Comparison of ENCODE assay signal across 8 cellular contexts in the genomic region with DNA sequence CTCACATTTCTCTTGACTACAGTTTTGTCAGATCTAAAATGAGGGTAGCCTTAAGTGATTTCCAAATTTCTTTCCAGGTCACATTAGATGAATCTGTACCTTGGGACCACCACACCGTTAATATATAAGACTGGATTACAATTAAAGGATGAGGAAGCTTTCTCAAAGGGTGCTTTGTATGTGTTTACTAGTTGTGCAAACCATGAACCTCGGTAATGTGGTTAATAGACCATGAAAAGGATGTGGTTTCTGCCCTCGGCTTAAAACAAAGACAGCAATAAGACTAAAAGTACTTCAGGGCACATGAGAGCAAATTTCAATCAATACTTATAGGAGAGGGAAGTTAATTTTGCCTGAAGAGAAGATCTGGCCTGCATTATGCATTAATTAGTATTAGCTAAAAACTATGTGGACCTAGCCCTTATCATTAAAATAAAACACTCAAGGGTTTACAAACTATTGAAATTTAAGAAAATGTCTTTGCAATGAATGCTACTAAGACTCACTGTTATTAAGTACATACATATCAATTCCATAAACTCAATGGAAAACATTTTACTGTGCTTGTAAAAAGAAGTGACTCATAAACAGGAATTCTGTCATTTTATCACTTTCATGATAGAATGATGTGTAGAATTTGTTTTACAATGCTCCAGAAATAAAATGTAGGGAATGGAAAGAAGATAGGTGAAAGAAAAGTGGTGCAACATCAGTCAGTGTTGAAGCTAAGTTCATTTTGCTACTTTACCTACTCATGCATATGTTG. TPM values are rescaled to one million over a fixed set of nuclear protein-coding genes. Genes with fewer than 3 reads are reported as not detected.
DNase-seq lines count a peak whose midpoint lies in the region; ATAC-seq and TF ChIP-seq lines count a peak whose summit lies in the region.

No MANE protein-coding gene starts in this region.

- TF ChIP-seq POLR2A in esophagus squamous epithelium (IDR thresholded peaks at IDR 0.05) (no peak), tibial nerve (IDR thresholded peaks at IDR 0.05) (no peak)

- intact Hi-C loops in esophagus squamous epithelium (cut with DNase I), result no loop called here
- intact Hi-C loops in posterior cingulate gyrus (cut with DNase I), result no loop called here

- no peaks in the 10 kb centered on the region for H3K9me3 ChIP-seq in BE2C
- H3K9me3 ChIP-seq in esophagus squamous epithelium, result no peaks in the 10 kb centered on the region
- H3K9me3 ChIP-seq in tibial nerve, result no peaks in the 10 kb centered on the region

- TF ChIP-seq CTCF in BE2C (IDR thresholded peaks at IDR 0.05; ENCODE audit: low read depth, low read length), result no peak
- no peak for TF ChIP-seq CTCF in esophagus squamous epithelium (IDR thresholded peaks at IDR 0.05)
- TF ChIP-seq CTCF in tibial nerve (IDR thresholded peaks at IDR 0.05), result no peak

- H3K27ac ChIP-seq in esophagus squamous epithelium (peak overlapping the region; percentile 96 to 99 (median 98)), tibial nerve (peak overlapping the region; percentile 96 to 99 (median 98))

- H3K36me3 ChIP-seq in BE2C (no peaks in the 10 kb centered on the region), esophagus squamous epithelium (no peaks in the 10 kb centered on the region), tibial nerve (no peaks in the 10 kb centered on the region)

- TF ChIP-seq EP300 in tibial nerve (IDR thresholded peaks at IDR 0.05), result no peak

- WGBS in esophagus squamous epithelium, 2 donors, result 37 to 42% methylated on average over 3 of the region's 3 CpGs
- 32 to 36% methylated on average over 3 of the region's 3 CpGs for WGBS in tibial nerve, 2 donors

- no peak for DNase-seq in BE2C
- DNase-seq in NOMO-1 treated with dmso at 0.1 percent for 144 hours (lab: John Stamatoyannopoulos, UW; ENCODE audit: unreplicated experiment), result peak; percentile 36
- DNase-seq in esophagus squamous epithelium (lab: John Stamatoyannopoulos, UW), result no peak
- DNase-seq in tibial nerve (ENCODE audit: low spot score in 2 of 2), result no peak
- no peak for DNase-seq in AG08396 (ENCODE audit: low spot score)
- DNase-seq in posterior cingulate gyrus, result no peak

- peaks cover 20% of the 10 kb centered on the region for H3K4me1 ChIP-seq in BE2C
- H3K4me1 ChIP-seq in esophagus squamous epithelium, result peaks cover 0 to 31% (median 3%) of the 10 kb centered on the region in 3 donors
- peaks cover 0 to 35% (median 2%) of the 10 kb centered on the region in 4 donors for H3K4me1 ChIP-seq in tibial nerve

- ATAC-seq in GM18868 (IDR thresholded peaks at IDR 0.05; ENCODE audit: unreplicated experiment) (peak; percentile 46), HG03095 (IDR thresholded peaks at IDR 0.05; ENCODE audit: unreplicated experiment) (peak; percentile 32)

- no peaks in the 10 kb centered on the region for H3K27me3 ChIP-seq in BE2C
- no peaks in the 10 kb centered on the region for H3K27me3 ChIP-seq in esophagus squamous epithelium
- H3K27me3 ChIP-seq in tibial nerve, result no peaks in the 10 kb centered on the region

- H3K4me3 ChIP-seq in BE2C (ENCODE audit: low read depth, low read length) (peak overlapping the region; percentile 45), esophagus squamous epithelium (peak overlapping the region in 2 of 4 donors; percentile 83 to 91), tibial nerve (peak overlapping the region in 2 of 4 donors; percentile 85 to 98)

RNA-seq across cellular contexts. Expression of a gene that starts 0.9 kb away (rescaled TPM):
- polyA plus RNA-seq in BE2C (2012; ENCODE audit: insufficient read depth, insufficient read length, low read depth), result 11.6 TPM
- total RNA-seq in esophagus squamous epithelium, result 10 to 100 TPM in 2 of 4 donors, 1 to 10 TPM in 2; 9.1 to 26.5 (median 12.0) TPM
- 10 to 100 TPM; 44.7 to 71.7 (median 56.3) TPM for total RNA-seq in tibial nerve
